Comparison of ENCODE assay signal across 9 cellular contexts in genomic region chr7:31478744-31479143, GRCh38. TPM values are rescaled to one million over a fixed set of nuclear protein-coding genes. Genes with fewer than 3 reads are reported as not detected.
A peak's percentile ranks its signal among the peaks of the same experiment; 100 is the strongest.
DNase-seq lines count a peak whose midpoint lies in the region; ATAC-seq lines count a peak whose summit lies in the region.
"Had no signal": no experiment of that assay in that cellular context is flagged by ENCODE, and none has a peak within 500 bp of the region (broad histone marks: within the 10 kb centered on the region; RNA-seq: fewer than 3 reads in every experiment).

No MANE protein-coding gene starts in this region.

- CTCF ChIA-PET in T-cell (lab: Charles Lee), result no interaction called here

- no peaks in the 10 kb centered on the region for H3K27me3 Mint-ChIP-seq in stimulated activated memory B cell treated with anti-CD40 and anti-IgM and Interleukin-4, amounts not matched to agents 10 μg/mL and 1 μg/mL and 100 μg/mL, for 72 hours
- H3K27me3 Mint-ChIP-seq in T-cell, result peaks cover 0 to 4% of the 10 kb centered on the region in 2 donors

- no peaks in the 10 kb centered on the region for H3K9me3 Mint-ChIP-seq in stimulated activated memory B cell treated with anti-CD40 and anti-IgM and Interleukin-4, amounts not matched to agents 10 μg/mL and 1 μg/mL and 100 μg/mL, for 72 hours
- H3K9me3 Mint-ChIP-seq in T-cell, result peaks cover 0 to 5% (median 2%) of the 10 kb centered on the region in 3 donors

- peak; percentile 37 for DNase-seq in SIG-M5 treated with dmso at 0.1 percent for 504 hours (lab: John Stamatoyannopoulos, UW; ENCODE audit: unreplicated experiment)
- DNase-seq in SIG-M5 (lab: John Stamatoyannopoulos, UW), result no peak
- no peak for DNase-seq in HuH-7.5 (ENCODE audit: low spot score)
- no peak for DNase-seq in T-cell
- no peak for DNase-seq in occipital lobe (lab: John Stamatoyannopoulos, UW)
- DNase-seq: left ventricle myocardium inferior had no signal

- POLR2A ChIA-PET in T-cell (lab: Charles Lee), result no interaction called here

- ATAC-seq in HG02642 (IDR thresholded peaks at IDR 0.05; ENCODE audit: poor library complexity, unreplicated experiment), result peak; percentile 82
- ATAC-seq in HG03575 (IDR thresholded peaks at IDR 0.05; ENCODE audit: extremely low read depth, insufficient number of reproducible peaks, low FRiP score, unreplicated experiment), result peak; percentile 96
- ATAC-seq in stimulated activated memory B cell treated with anti-CD40 and anti-IgM and Interleukin-4, amounts not matched to agents 10 μg/mL and 1 μg/mL and 100 μg/mL, for 72 hours, result peak; percentile 77
- ATAC-seq in T-cell (replicated peaks in 1 of 4), result no peak

- no peaks in the 10 kb centered on the region for H3K36me3 Mint-ChIP-seq in stimulated activated memory B cell treated with anti-CD40 and anti-IgM and Interleukin-4, amounts not matched to agents 10 μg/mL and 1 μg/mL and 100 μg/mL, for 72 hours
- H3K36me3 Mint-ChIP-seq in T-cell, result no peaks in the 10 kb centered on the region

- H3K4me3 Mint-ChIP-seq in stimulated activated memory B cell treated with anti-CD40 and anti-IgM and Interleukin-4, amounts not matched to agents 10 μg/mL and 1 μg/mL and 100 μg/mL, for 72 hours, result no peak overlapping the region
- H3K4me3 Mint-ChIP-seq in T-cell, result no peak overlapping the region

- no peak overlapping the region for H3K27ac Mint-ChIP-seq in stimulated activated memory B cell treated with anti-CD40 and anti-IgM and Interleukin-4, amounts not matched to agents 10 μg/mL and 1 μg/mL and 100 μg/mL, for 72 hours
- H3K27ac Mint-ChIP-seq in T-cell, result no peak overlapping the region

- H3K4me1 Mint-ChIP-seq in stimulated activated memory B cell treated with anti-CD40 and anti-IgM and Interleukin-4, amounts not matched to agents 10 μg/mL and 1 μg/mL and 100 μg/mL, for 72 hours, result peaks cover 13% of the 10 kb centered on the region
- H3K4me1 Mint-ChIP-seq in T-cell, result no peaks in the 10 kb centered on the region

RNA-seq across cellular contexts. Expression of gene ITPRID1, which starts 35.1 kb away (rescaled TPM):
- total RNA-seq in T-cell (not detected), occipital lobe (8.6 TPM)
- total RNA-seq: left ventricle myocardium inferior had no signal

Comparison
In these comparisons a context has a peak if more than half of its experiments do, and no peak if none do; other contexts are left out.
1. ATAC-seq: peak in HG02642 (single experiment), HG03575 (single experiment) and stimulated activated memory B cell treated with anti-CD40 and anti-IgM and Interleukin-4, amounts not matched to agents 10 μg/mL and 1 μg/mL and 100 μg/mL, for 72 hours (single experiment); none in T-cell (0 of 4).